Comparison of ENCODE assay signal across 8 cellular contexts in the genomic region with DNA sequence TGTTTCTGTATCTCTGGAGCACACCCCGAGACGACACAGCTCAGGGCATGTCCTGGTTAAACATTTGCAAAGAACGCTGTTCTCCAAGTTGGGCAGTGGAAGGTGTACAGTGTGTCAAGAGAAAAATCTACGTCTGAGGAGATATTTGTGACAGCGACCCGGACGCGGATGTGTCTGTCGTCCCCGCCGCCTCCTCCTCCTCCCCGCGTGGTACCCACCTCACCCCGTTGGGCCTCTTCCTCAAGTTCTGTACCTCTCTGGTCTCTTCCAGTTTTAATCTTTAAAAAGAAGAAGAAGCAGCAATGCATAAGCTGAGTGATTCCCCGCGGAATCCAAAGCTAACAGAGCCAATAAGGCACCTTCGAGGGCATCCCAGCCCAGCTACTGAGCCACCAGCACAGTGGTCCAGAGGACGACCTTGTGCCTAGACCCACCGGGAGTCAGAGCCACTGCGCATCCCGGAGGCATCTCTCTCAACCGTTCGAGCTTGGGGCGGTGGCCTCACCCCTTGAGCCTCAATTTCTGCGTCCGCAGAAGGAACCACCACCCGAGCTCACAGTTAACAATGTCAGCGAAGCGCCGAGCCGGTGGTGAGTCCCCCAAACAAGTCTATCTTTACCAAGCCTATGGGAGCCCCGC. TPM values are rescaled to one million over a fixed set of nuclear protein-coding genes. Genes with fewer than 3 reads are reported as not detected.
DNase-seq lines count a peak whose midpoint lies in the region; ATAC-seq and TF ChIP-seq lines count a peak whose summit lies in the region.

No MANE protein-coding gene starts in this region.

- H3K27ac ChIP-seq in RWPE2 (ENCODE audit: poor library complexity, severe bottlenecking) (peak overlapping the region; percentile 14), body of pancreas (peak overlapping the region; percentile 42 to 91 (median 80)), layer of hippocampus (ENCODE audit: low read depth, low read length) (peak overlapping the region; percentile 66)

- TF ChIP-seq POLR2A in body of pancreas (IDR thresholded peaks at IDR 0.05), result no peak

- H3K9me3 ChIP-seq in RWPE2 (ENCODE audit: severe bottlenecking) (no peaks in the 10 kb centered on the region), body of pancreas (no peaks in the 10 kb centered on the region)

- no peaks in the 10 kb centered on the region for H3K27me3 ChIP-seq in RWPE2 (ENCODE audit: insufficient read depth, poor library complexity, severe bottlenecking)
- H3K27me3 ChIP-seq in body of pancreas, result no peaks in the 10 kb centered on the region
- H3K27me3 ChIP-seq in layer of hippocampus (ENCODE audit: control insufficient read depth, insufficient read depth, low read length), result no peaks in the 10 kb centered on the region

- WGBS in body of pancreas, 2 donors, result 0% methylated on average over 29 to 32 of the region's 32 CpGs

- intact Hi-C loops in body of pancreas (cut with DNase I), result no loop called here

- DNase-seq in RWPE2 (ENCODE audit: low spot score) (no peak), body of pancreas (peak in 1 of 4 donors; percentile 13), COLO829 (ENCODE audit: low spot score) (no peak), NCI-H510A treated with DMSO at 0.1 percent for 48 hours (lab: John Stamatoyannopoulos, UW) (no peak)
- peak; percentile 44 for DNase-seq in stimulated activated naive CD4-positive, alpha-beta T cell treated with Interleukin-2 at 50 U/mL for 16 hours (lab: John Stamatoyannopoulos, UW)

- H3K4me1 ChIP-seq in RWPE2 (ENCODE audit: insufficient read depth, poor library complexity, severe bottlenecking) (peaks cover 14% of the 10 kb centered on the region), body of pancreas (peaks cover 24% of the 10 kb centered on the region)

- H3K4me3 ChIP-seq in RWPE2 (ENCODE audit: severe bottlenecking), result peak overlapping the region; percentile 72
- H3K4me3 ChIP-seq in body of pancreas, result peak overlapping the region; percentile 87 to 94

- peaks cover 32% of the 10 kb centered on the region for H3K36me3 ChIP-seq in RWPE2 (ENCODE audit: low read depth)
- H3K36me3 ChIP-seq in body of pancreas (replicated peaks in 1 of 2; ENCODE audit: insufficient read depth in 1 of 2, low read depth in 2 of 2), result peaks cover 0 to 23% of the 10 kb centered on the region in 2 donors

- TF ChIP-seq CTCF in RWPE2 (IDR thresholded peaks at IDR 0.05; ENCODE audit: poor library complexity, severe bottlenecking) (no peak), body of pancreas (IDR thresholded peaks at IDR 0.05) (no peak)

- ATAC-seq in GM18511 (IDR thresholded peaks at IDR 0.05; ENCODE audit: unreplicated experiment), result peak; percentile 34
- peak; percentile 24 for ATAC-seq in HG02840 (IDR thresholded peaks at IDR 0.05; ENCODE audit: low FRiP score, unreplicated experiment)
- ATAC-seq in RWPE2 (ENCODE audit: low read depth), result peak; percentile 22
- peak; percentile 7 for ATAC-seq in body of pancreas

RNA-seq across cellular contexts. Expression of gene C9orf78, which starts 0.5 kb away (rescaled TPM):
- 10 to 100 TPM; 25.1 to 48.0 TPM for total RNA-seq in body of pancreas

RNA-seq across cellular contexts. Expression of gene USP20, which starts 0.7 kb away (rescaled TPM):
- 10 to 100 TPM; 14.5 to 23.4 TPM for total RNA-seq in body of pancreas

RNA-seq across cellular contexts. Expression of gene TOR1A, which starts 10.7 kb away (rescaled TPM):
- 10 to 100 TPM; 17.4 to 27.0 TPM for total RNA-seq in body of pancreas

RNA-seq across cellular contexts. Expression of gene TOR1B, which starts 31.6 kb away (rescaled TPM):
- 10 to 100 TPM in 1 of 2 donors, 1 to 10 TPM in 1; 9.6 to 19.2 TPM for total RNA-seq in body of pancreas

Comparison
In these comparisons a context has a peak if more than half of its experiments do, and no peak if none do; other contexts are left out.
1. H3K27ac ChIP-seq: peak in every context shown above with its lines; median percentile 80 in body of pancreas; 66 in layer of hippocampus; 14 in RWPE2.